Comparison of ENCODE assay signal across 1 cellular context in genomic region chr17:29582254-29582765, GRCh38.
TF ChIP-seq lines count a peak whose summit lies in the region.

No MANE protein-coding gene starts in this region.

TF ChIP-seq in K562, 482 proteins besides CTCF, POLR2A, EP300 and RAD21:
- TF ChIP-seq RCOR1 (IDR thresholded peaks at IDR 0.05; ENCODE audit: borderline replicate concordance in 1 of 2, low read depth in 2 of 2, low read length in 2 of 2) (peak in 1 of 2 experiments; percentile 59; a peak in 2 of 4 replicates), RBM25 (IDR thresholded peaks at IDR 0.05; ENCODE audit: low read depth, low read length, severe bottlenecking) (peak; percentile 81), KDM1A (IDR thresholded peaks at IDR 0.05) (peak in 1 of 2 experiments; percentile 68; a peak in 3 of 4 replicates), SMARCA5 (IDR thresholded peaks at IDR 0.05) (0 out of 2 replicates have a peak, but pooled peaks have one; percentile 24), PHB2 (IDR thresholded peaks at IDR 0.05; ENCODE audit: low read depth) (no peak), BCOR (IDR thresholded peaks at IDR 0.05) (peak; percentile 86), PTBP1 (IDR thresholded peaks at IDR 0.05; ENCODE audit: low read depth, low read length) (no peak)
